Comparison of ENCODE assay signal across 12 cellular contexts in genomic region chr7:102638848-102639247, GRCh38. TPM values are rescaled to one million over a fixed set of nuclear protein-coding genes. Genes with fewer than 3 reads are reported as not detected.
DNase-seq lines count a peak whose midpoint lies in the region; ATAC-seq and TF ChIP-seq lines count a peak whose summit lies in the region.
"Not testable (repeated sequence)": the region's sequence is repeated elsewhere in the genome, so short reads cannot be mapped to it uniquely, and the experiment has no call there.
"Had no signal": no experiment of that assay in that cellular context is flagged by ENCODE, and none has a peak within 500 bp of the region (broad histone marks: within the 10 kb centered on the region; RNA-seq: fewer than 3 reads in every experiment).

No MANE protein-coding gene starts in this region.

- H3K27me3 Mint-ChIP-seq in activated T-helper 17 cell treated with anti-CD3 and anti-CD28 coated beads, Interleukin-2, amount 50 U/mL, for 72 hours = not testable (repeated sequence)

- not testable (repeated sequence) for H3K4me1 Mint-ChIP-seq in activated T-helper 17 cell treated with anti-CD3 and anti-CD28 coated beads, Interleukin-2, amount 50 U/mL, for 72 hours

- H3K36me3 ChIP-seq in RWPE2 (ENCODE audit: low read depth); left lung; psoas muscle (ENCODE audit: insufficient read depth in 1 of 2, low read depth in 1 of 2): not testable (repeated sequence)

- not testable (repeated sequence) for H3K27ac ChIP-seq in RWPE2 (ENCODE audit: poor library complexity, severe bottlenecking); left lung; psoas muscle

- H3K9me3 Mint-ChIP-seq in activated T-helper 17 cell treated with anti-CD3 and anti-CD28 coated beads, Interleukin-2, amount 50 U/mL, for 72 hours = not testable (repeated sequence)

- peak; percentile 55 for DNase-seq in RWPE2 (ENCODE audit: low spot score)
- peak; percentile 35 for DNase-seq in Right ventricle myocardium inferior (ENCODE audit: missing footprints)
- peak; percentile 30 to 63 for DNase-seq in left lung
- DNase-seq in psoas muscle = peak; percentile 7 to 41

- not testable (repeated sequence) for H3K4me1 ChIP-seq in RWPE2 (ENCODE audit: insufficient read depth, poor library complexity, severe bottlenecking); left lung; psoas muscle

- H3K4me3 ChIP-seq in RWPE2 (ENCODE audit: severe bottlenecking); left lung; psoas muscle: not testable (repeated sequence)

- not testable (repeated sequence) for TF ChIP-seq CTCF in RWPE2 (IDR thresholded peaks at IDR 0.05; ENCODE audit: poor library complexity, severe bottlenecking); left lung (IDR thresholded peaks at IDR 0.05); psoas muscle (IDR thresholded peaks at IDR 0.05)

- not testable (repeated sequence) for H3K27me3 ChIP-seq in RWPE2 (ENCODE audit: insufficient read depth, poor library complexity, severe bottlenecking); left lung; psoas muscle (ENCODE audit: insufficient read depth in 3 of 3, low read length in 2 of 3)

- not testable (repeated sequence) for H3K36me3 Mint-ChIP-seq in activated T-helper 17 cell treated with anti-CD3 and anti-CD28 coated beads, Interleukin-2, amount 50 U/mL, for 72 hours (ENCODE audit: low read depth)

- H3K4me3 Mint-ChIP-seq in activated T-helper 17 cell treated with anti-CD3 and anti-CD28 coated beads, Interleukin-2, amount 50 U/mL, for 72 hours = not testable (repeated sequence)

- 92 to 96% (median 94%) methylated on average over 6 to 8 of the region's 11 CpGs for WGBS in psoas muscle, 3 donors

- intact Hi-C loops in Right ventricle myocardium inferior (cut with DNase I); left lung (cut with DNase I); psoas muscle (cut with DNase I): not testable (repeated sequence)

- not testable (repeated sequence) for H3K27ac Mint-ChIP-seq in activated T-helper 17 cell treated with anti-CD3 and anti-CD28 coated beads, Interleukin-2, amount 50 U/mL, for 72 hours

- peak; percentile 8 for ATAC-seq in GM18907 (IDR thresholded peaks at IDR 0.05; ENCODE audit: unreplicated experiment)
- peak; percentile 1 for ATAC-seq in HG02884 (IDR thresholded peaks at IDR 0.05; ENCODE audit: unreplicated experiment)
- ATAC-seq in RWPE2 (ENCODE audit: low read depth) = peak; percentile 1; the same call in 1 of the 3 replicates
- peak; percentile 11 for ATAC-seq in activated T-helper 17 cell treated with anti-CD3 and anti-CD28 coated beads, Interleukin-2, amount 50 U/mL, for 72 hours (replicated peaks)
- peak; percentile 10 for ATAC-seq in Right ventricle myocardium inferior
- peak; percentile 2 for ATAC-seq in left lung
- peak; percentile 11 to 39 (median 18) for ATAC-seq in psoas muscle

- H3K9me3 ChIP-seq in RWPE2 (ENCODE audit: severe bottlenecking); left lung; psoas muscle: not testable (repeated sequence)

RNA-seq across cellular contexts. Expression of gene UPK3BL1, which starts 3.7 kb away (rescaled TPM):
- 10 to 100 TPM; 37.5 to 55.6 TPM for total RNA-seq in activated T-helper 17 cell treated with anti-CD3 and anti-CD28 coated beads, Interleukin-2, amount 50 U/mL, for 72 hours
- total RNA-seq in Right ventricle myocardium inferior (8.4 TPM), left lung (10 to 100 TPM; 15.7 to 18.2 TPM), psoas muscle (1 to 10 TPM; 1.9 to 8.0 (median 6.8) TPM)
- 10 to 100 TPM; 11.7 to 18.3 (median 14.6) TPM for polyA plus RNA-seq in psoas muscle

RNA-seq across cellular contexts. Expression of gene SPDYE2B, which starts 11.3 kb away (rescaled TPM):
- not detected for total RNA-seq in activated T-helper 17 cell treated with anti-CD3 and anti-CD28 coated beads, Interleukin-2, amount 50 U/mL, for 72 hours
- total RNA-seq in Right ventricle myocardium inferior (not detected), left lung (not detected), psoas muscle (not detected)
- polyA plus RNA-seq in psoas muscle = not detected
- total RNA-seq: CD4-positive, alpha-beta memory T cell; glomerular endothelial cell; NCI-H460; prostate gland; suprapubic skin had no signal
- polyA plus RNA-seq: CD4-positive, alpha-beta memory T cell had no signal

RNA-seq across cellular contexts. Expression of gene RASA4, which starts 22.3 kb away (rescaled TPM):
- 10 to 100 TPM; 29.6 to 62.9 TPM for total RNA-seq in activated T-helper 17 cell treated with anti-CD3 and anti-CD28 coated beads, Interleukin-2, amount 50 U/mL, for 72 hours
- 17.1 TPM for total RNA-seq in Right ventricle myocardium inferior
- 10 to 100 TPM; 22.9 to 43.2 TPM for total RNA-seq in left lung
- 100 to 1,000 TPM; 185 to 266 (median 193) TPM for total RNA-seq in psoas muscle
- polyA plus RNA-seq in psoas muscle = 100 to 1,000 TPM in 2 of 3 donors, 10 to 100 TPM in 1; 83.1 to 270 (median 107) TPM

RNA-seq across cellular contexts. Expression of gene POLR2J2, which starts 32.6 kb away (rescaled TPM):
- total RNA-seq in activated T-helper 17 cell treated with anti-CD3 and anti-CD28 coated beads, Interleukin-2, amount 50 U/mL, for 72 hours = 10 to 100 TPM; 25.9 to 34.1 TPM
- total RNA-seq in Right ventricle myocardium inferior (4.6 TPM), left lung (10 to 100 TPM in 1 of 2 donors, 1 to 10 TPM in 1; 9.5 to 15.0 TPM), psoas muscle (1 to 10 TPM; 1.4 to 5.0 (median 3.3) TPM)
- polyA plus RNA-seq in psoas muscle = 1 to 10 TPM; 1.3 to 1.9 (median 1.6) TPM
